17 cellular contexts compared by ENCODE assay signal in the genomic region with DNA sequence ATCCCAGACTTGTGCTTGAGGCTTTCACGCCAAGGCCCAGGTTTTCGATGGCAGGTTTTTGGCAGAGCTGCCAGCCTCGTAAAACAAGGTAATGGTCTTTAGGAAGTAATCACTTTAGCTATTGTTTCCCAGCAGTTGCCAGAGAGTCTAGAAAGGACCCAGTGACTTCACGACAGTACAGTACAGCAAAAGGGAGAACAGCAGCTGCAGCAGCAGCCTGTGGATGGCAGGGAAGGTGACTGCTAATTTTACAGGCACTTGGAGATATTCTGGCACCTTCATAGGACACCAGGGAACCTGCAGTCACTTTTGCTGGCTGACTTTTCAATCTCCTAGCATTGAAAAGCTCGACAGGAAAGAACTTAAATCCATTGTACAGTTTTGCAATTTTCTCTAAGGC.
DNase-seq lines count a peak whose midpoint lies in the region; TF ChIP-seq lines count a peak whose summit lies in the region.
"Had no signal": no experiment of that assay in that cellular context is flagged by ENCODE, and none has a peak within 500 bp of the region (broad histone marks: within the 10 kb centered on the region; RNA-seq: fewer than 3 reads in every experiment).

No MANE protein-coding gene starts in this region.

- H3K4me1 Mint-ChIP-seq in chondrocyte (ENCODE audit: low read depth), result peaks cover 65% of the 10 kb centered on the region
- H3K4me1 Mint-ChIP-seq: activated T-helper 17 cell treated with anti-CD3 and anti-CD28 coated beads, Interleukin-2, amount 50 U/mL, for 72 hours; CD14-positive monocyte had no signal

- in situ Hi-C loops in G401 (cut with HindIII; ENCODE audit: low sequenced_read_pairs), result no loop called here

- DNase-seq in DMS 273 treated with DMSO at 0.1 percent for 48 hours (lab: John Stamatoyannopoulos, UW) (peak; percentile 81), NCI-H1105 treated with DMSO at 0.1 percent for 48 hours (lab: John Stamatoyannopoulos, UW) (peak; percentile 94), NCI-H524 (lab: John Stamatoyannopoulos, UW) (peak; percentile 88 to 91), chondrocyte (ENCODE audit: low spot score) (no peak), G401 (ENCODE audit: low spot score) (no peak), OCI-M2 (lab: John Stamatoyannopoulos, UW; ENCODE audit: unreplicated experiment) (no peak), NCI-H2196 (lab: John Stamatoyannopoulos, UW; ENCODE audit: unreplicated experiment) (no peak)
- DNase-seq in activated T-cell treated with anti-CD3 and anti-CD28 coated beads, Interleukin-2, amount 50 U/mL, for 1 hour, result no peak
- DNase-seq: activated CD4-positive, alpha-beta T cell treated with anti-CD3 and anti-CD28 coated beads for 1 hour; DND-41; effector CD8-positive, alpha-beta T cell; NCI-H526; occipital lobe; stimulated activated naive CD4-positive, alpha-beta T cell treated with Interleukin-2 at 50 U/mL for 16 hours; tibial artery had no signal

- no peak for TF ChIP-seq CTCF in chondrocyte (IDR thresholded peaks at IDR 0.05)

- no peak overlapping the region for H3K4me3 Mint-ChIP-seq in chondrocyte (ENCODE audit: unreplicated experiment)
- H3K4me3 Mint-ChIP-seq: activated T-helper 17 cell treated with anti-CD3 and anti-CD28 coated beads, Interleukin-2, amount 50 U/mL, for 72 hours; CD14-positive monocyte had no signal

- H3K9me3 Mint-ChIP-seq in chondrocyte (ENCODE audit: low read depth), result no peaks in the 10 kb centered on the region
- H3K9me3 Mint-ChIP-seq: activated T-helper 17 cell treated with anti-CD3 and anti-CD28 coated beads, Interleukin-2, amount 50 U/mL, for 72 hours had no signal

- no peaks in the 10 kb centered on the region for H3K27me3 Mint-ChIP-seq in chondrocyte (ENCODE audit: low read depth)

- H3K27ac Mint-ChIP-seq in chondrocyte (ENCODE audit: unreplicated experiment), result peak overlapping the region; percentile 23
- H3K27ac Mint-ChIP-seq: activated T-helper 17 cell treated with anti-CD3 and anti-CD28 coated beads, Interleukin-2, amount 50 U/mL, for 72 hours; CD14-positive monocyte had no signal

- no peaks in the 10 kb centered on the region for H3K36me3 Mint-ChIP-seq in chondrocyte (ENCODE audit: low read depth)
- H3K36me3 Mint-ChIP-seq: CD14-positive monocyte had no signal

Comparison
In these comparisons a context has a peak if more than half of its experiments do, and no peak if none do; other contexts are left out.
1. DNase-seq: peak in DMS 273 treated with DMSO at 0.1 percent for 48 hours (single experiment), NCI-H1105 treated with DMSO at 0.1 percent for 48 hours (single experiment) and NCI-H524 (2 of 2); none in chondrocyte (single experiment), G401 (single experiment), activated T-cell treated with anti-CD3 and anti-CD28 coated beads, Interleukin-2, amount 50 U/mL, for 1 hour (single experiment), OCI-M2 (single experiment) and NCI-H2196 (single experiment).